Comparison of ENCODE assay signal across 4 cellular contexts in genomic region chr17:40472733-40473452, GRCh38.
TF ChIP-seq lines count a peak whose summit lies in the region.

No MANE protein-coding gene starts in this region.

TF ChIP-seq in SK-N-SH treated with all-trans-retinoic acid at 6 μM for 48 hours, 23 proteins besides CTCF, POLR2A, EP300 and RAD21:
- peak; percentile 85 for TF ChIP-seq ZFP3 (CRISPR knock-in tag; IDR thresholded peaks at IDR 0.05)
- TF ChIP-seq, protein P1, sequence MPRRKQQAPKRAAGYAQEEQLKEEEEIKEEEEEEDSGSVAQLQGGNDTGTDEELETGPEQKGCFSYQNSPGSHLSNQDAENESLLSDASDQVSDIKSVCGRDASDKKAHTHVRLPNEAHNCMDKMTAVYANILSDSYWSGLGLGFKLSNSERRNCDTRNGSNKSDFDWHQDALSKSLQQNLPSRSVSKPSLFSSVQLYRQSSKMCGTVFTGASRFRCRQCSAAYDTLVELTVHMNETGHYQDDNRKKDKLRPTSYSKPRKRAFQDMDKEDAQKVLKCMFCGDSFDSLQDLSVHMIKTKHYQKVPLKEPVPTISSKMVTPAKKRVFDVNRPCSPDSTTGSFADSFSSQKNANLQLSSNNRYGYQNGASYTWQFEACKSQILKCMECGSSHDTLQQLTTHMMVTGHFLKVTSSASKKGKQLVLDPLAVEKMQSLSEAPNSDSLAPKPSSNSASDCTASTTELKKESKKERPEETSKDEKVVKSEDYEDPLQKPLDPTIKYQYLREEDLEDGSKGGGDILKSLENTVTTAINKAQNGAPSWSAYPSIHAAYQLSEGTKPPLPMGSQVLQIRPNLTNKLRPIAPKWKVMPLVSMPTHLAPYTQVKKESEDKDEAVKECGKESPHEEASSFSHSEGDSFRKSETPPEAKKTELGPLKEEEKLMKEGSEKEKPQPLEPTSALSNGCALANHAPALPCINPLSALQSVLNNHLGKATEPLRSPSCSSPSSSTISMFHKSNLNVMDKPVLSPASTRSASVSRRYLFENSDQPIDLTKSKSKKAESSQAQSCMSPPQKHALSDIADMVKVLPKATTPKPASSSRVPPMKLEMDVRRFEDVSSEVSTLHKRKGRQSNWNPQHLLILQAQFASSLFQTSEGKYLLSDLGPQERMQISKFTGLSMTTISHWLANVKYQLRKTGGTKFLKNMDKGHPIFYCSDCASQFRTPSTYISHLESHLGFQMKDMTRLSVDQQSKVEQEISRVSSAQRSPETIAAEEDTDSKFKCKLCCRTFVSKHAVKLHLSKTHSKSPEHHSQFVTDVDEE (CRISPR knock-in tag; IDR thresholded peaks at IDR 0.05), result no peak
TF ChIP-seq in SK-N-SH treated with all-trans-retinoic acid at 6 μM for 48 hours: peak in this region for 1.

TF ChIP-seq in SK-N-SH, 30 proteins besides CTCF, POLR2A, EP300 and RAD21:
- TF ChIP-seq FOXM1 (IDR thresholded peaks at IDR 0.05; ENCODE audit: low read depth), result no peak

TF ChIP-seq in K562, 482 proteins besides CTCF, POLR2A, EP300 and RAD21:
- TF ChIP-seq BMI1 (IDR thresholded peaks at IDR 0.05; ENCODE audit: low read length) (0 out of 2 replicates have a peak, but pooled peaks have one; percentile 53), RBM39 (optimal IDR thresholded peaks at IDR 0.05; ENCODE audit: low read depth, low read length) (no peak), PKNOX1 (IDR thresholded peaks at IDR 0.05) (peak; percentile 89; the same call in 1 of the 2 replicates)

TF ChIP-seq in HEK293T, 16 proteins besides CTCF, POLR2A, EP300 and RAD21:
- TF ChIP-seq FOXM1 (IDR thresholded peaks at IDR 0.05; ENCODE audit: borderline replicate concordance) (no peak), SP1 (IDR thresholded peaks at IDR 0.05) (no peak), LEF1 (IDR thresholded peaks at IDR 0.05; ENCODE audit: borderline replicate concordance) (no peak), ZNF384 (IDR thresholded peaks at IDR 0.05) (no peak)
